ENCODE assay signal across 10 cellular contexts in the genomic region with DNA sequence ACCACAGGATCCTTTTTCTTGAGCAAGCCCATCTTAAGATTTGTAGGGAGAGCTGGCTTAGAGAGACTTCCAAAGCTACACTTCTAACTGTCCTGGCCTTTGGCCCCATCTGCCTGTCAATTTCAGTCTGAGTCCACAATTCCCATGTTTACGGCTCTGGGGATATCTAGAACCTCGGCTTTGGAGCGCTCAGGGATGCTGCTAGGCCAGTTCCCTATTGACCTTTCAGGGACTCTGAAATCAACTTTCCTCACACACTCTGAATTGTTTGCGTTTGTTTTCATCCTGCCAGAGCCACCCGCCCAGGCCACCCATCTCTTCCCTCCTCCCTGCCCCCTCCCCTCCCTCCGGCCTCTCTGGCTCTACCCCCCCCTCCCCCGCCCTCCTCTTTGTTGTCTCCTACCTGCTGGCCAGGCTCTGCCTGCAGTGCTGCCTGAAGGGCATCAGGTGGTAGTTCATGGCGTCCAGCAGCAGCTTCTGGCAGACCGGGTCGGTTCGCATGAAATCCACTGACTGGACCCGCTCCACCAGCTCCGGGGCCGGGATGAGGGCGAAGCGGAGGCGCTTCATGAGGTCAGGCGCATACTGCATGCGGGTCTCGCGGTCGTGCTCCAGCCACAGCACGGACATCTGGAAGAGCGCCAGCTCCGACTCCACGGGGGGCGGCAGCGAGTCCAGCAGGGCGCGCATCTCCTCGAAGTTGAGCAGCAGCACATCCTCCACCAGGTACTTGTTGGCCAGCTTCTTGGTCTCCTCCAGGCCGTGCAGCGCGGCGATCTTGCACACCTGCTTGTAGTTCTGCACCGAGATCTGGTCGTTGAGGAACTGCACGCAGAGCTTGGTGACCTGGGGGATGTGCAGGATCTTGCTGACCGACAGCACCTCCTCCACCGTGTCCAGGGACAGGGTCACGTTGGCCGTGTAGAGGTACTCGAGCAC. TPM values are rescaled to one million over a fixed set of nuclear protein-coding genes. Genes with fewer than 3 reads are reported as not detected.
DNase-seq lines count a peak whose midpoint lies in the region; ATAC-seq lines count a peak whose summit lies in the region.
"Had no signal": no experiment of that assay in that cellular context is flagged by ENCODE, and none has a peak within 500 bp of the region (broad histone marks: within the 10 kb centered on the region; RNA-seq: fewer than 3 reads in every experiment).

No MANE protein-coding gene starts in this region.

- DNase-seq in astrocyte of the hippocampus (ENCODE audit: low read depth, low spot score) (peak; percentile 16), NCI-H2171 treated with DMSO at 0.1 percent for 48 hours (lab: John Stamatoyannopoulos, UW) (no peak), SW 1271 (lab: John Stamatoyannopoulos, UW) (no peak)
- DNase-seq: DND-41 had no signal

- H3K4me1 ChIP-seq in BLaER1 (peaks cover 45% of the 10 kb centered on the region), HUES6 (ENCODE audit: control insufficient read depth, insufficient read depth, low read length) (peaks cover 30% of the 10 kb centered on the region), mononuclear cell (ENCODE audit: insufficient read depth, low read length) (no peaks in the 10 kb centered on the region)

- H3K9ac ChIP-seq in BLaER1: no peak overlapping the region
- H3K9ac ChIP-seq in HUES6 (ENCODE audit: low read length): no peak overlapping the region

- H3K27me3 ChIP-seq in BLaER1 (peaks cover 36% of the 10 kb centered on the region), HUES6 (ENCODE audit: control insufficient read depth, insufficient read depth, low read length) (peaks cover 74% of the 10 kb centered on the region), mononuclear cell (ENCODE audit: insufficient read depth, low read length) (peaks cover 46% of the 10 kb centered on the region)

- no peaks in the 10 kb centered on the region for H4K20me1 ChIP-seq in BLaER1

- H3K4me2 ChIP-seq in BLaER1: peak overlapping the region; percentile 91

- ATAC-seq in HG03095 (IDR thresholded peaks at IDR 0.05; ENCODE audit: unreplicated experiment): no peak
- no peak for ATAC-seq in HG02938 (IDR thresholded peaks at IDR 0.05; ENCODE audit: unreplicated experiment)

- no peaks in the 10 kb centered on the region for H3K9me3 ChIP-seq in BLaER1
- H3K9me3 ChIP-seq in HUES6 (ENCODE audit: control insufficient read depth, insufficient read depth, low read depth, low read length): no peaks in the 10 kb centered on the region
- no peaks in the 10 kb centered on the region for H3K9me3 ChIP-seq in mononuclear cell (ENCODE audit: low read depth, low read length)
- H3K9me3 ChIP-seq: HAP-1 had no signal

- H3K36me3 ChIP-seq in BLaER1: no peaks in the 10 kb centered on the region
- no peaks in the 10 kb centered on the region for H3K36me3 ChIP-seq in HUES6 (ENCODE audit: control insufficient read depth, insufficient read depth, low read length)
- H3K36me3 ChIP-seq: HAP-1 had no signal

- H3K27ac ChIP-seq in BLaER1 (no peak overlapping the region), HUES6 (ENCODE audit: low read depth, low read length) (no peak overlapping the region)

- H3K4me3 ChIP-seq in BLaER1: peak overlapping the region; percentile 72
- H3K4me3 ChIP-seq in HUES6 (ENCODE audit: low read depth, low read length): peak overlapping the region; percentile 71
- peak overlapping the region; percentile 37 for H3K4me3 ChIP-seq in mononuclear cell (ENCODE audit: low read length)
- H3K4me3 ChIP-seq: HAP-1 had no signal

RNA-seq across cellular contexts. Expression of a gene that starts 3.3 kb away (rescaled TPM):
- total RNA-seq in mononuclear cell: 1.4 TPM
